Comparison of ENCODE assay signal across 1 cellular context in the genomic region with DNA sequence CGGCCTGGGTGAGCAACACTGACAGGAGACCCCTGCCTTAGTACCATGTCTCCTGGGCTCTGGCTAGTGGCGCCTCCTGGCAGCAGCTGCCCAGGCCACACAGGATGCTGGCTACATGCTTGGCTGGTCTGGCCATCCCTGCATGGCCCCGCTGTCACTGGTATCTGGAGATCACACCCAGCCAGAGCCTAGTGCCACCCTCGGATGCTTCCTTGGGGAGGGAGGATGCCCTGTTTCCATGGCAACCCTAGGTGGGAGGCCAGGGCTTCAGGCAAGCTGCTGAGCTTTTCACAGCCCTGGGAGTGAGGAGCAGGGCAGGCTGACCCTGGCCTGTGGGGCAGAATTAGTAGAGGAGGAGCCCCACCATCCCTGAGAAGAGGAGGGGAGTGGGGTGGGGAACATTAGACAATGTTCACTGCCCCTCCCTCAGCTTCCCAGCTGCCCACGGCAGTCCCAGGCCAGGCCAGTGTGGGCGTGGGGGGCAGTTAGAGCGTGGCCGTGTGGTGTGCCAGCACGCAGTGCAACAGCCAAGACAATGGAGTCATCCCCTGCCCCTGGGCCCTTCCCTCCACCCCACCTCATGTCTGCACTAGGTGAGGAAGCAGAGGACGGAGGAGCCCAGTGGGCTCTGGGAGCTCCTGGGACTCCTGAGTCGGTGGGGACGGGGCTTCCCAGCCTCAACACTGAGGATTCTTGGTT.
TF ChIP-seq lines count a peak whose summit lies in the region.

No MANE protein-coding gene starts in this region.

TF ChIP-seq in H1, 55 proteins besides CTCF, POLR2A, EP300 and RAD21 (continued from another document):
- no peak for TF ChIP-seq POU5F1 (IDR thresholded peaks at IDR 0.05; ENCODE audit: low read depth, low read length)
- TF ChIP-seq NRF1 (IDR thresholded peaks at IDR 0.05; ENCODE audit: low read depth, low read length) = no peak
- TF ChIP-seq SIRT6 (IDR thresholded peaks at IDR 0.05; ENCODE audit: low read length) = no peak
- TF ChIP-seq, protein P1, sequence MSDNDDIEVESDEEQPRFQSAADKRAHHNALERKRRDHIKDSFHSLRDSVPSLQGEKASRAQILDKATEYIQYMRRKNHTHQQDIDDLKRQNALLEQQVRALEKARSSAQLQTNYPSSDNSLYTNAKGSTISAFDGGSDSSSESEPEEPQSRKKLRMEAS (IDR thresholded peaks at IDR 0.05) = no peak
- no peak for TF ChIP-seq BRCA1 (IDR thresholded peaks at IDR 0.05; ENCODE audit: low read depth, low read length)
- no peak for TF ChIP-seq SP1 (IDR thresholded peaks at IDR 0.05; ENCODE audit: low read depth, low read length)
- TF ChIP-seq, protein P2, sequence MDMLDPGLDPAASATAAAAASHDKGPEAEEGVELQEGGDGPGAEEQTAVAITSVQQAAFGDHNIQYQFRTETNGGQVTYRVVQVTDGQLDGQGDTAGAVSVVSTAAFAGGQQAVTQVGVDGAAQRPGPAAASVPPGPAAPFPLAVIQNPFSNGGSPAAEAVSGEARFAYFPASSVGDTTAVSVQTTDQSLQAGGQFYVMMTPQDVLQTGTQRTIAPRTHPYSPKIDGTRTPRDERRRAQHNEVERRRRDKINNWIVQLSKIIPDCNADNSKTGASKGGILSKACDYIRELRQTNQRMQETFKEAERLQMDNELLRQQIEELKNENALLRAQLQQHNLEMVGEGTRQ (IDR thresholded peaks at IDR 0.05; ENCODE audit: low read length) = no peak
TF ChIP-seq in H1: peak in this region for 0.
